Comparison of ENCODE assay signal across 8 cellular contexts in the genomic region with DNA sequence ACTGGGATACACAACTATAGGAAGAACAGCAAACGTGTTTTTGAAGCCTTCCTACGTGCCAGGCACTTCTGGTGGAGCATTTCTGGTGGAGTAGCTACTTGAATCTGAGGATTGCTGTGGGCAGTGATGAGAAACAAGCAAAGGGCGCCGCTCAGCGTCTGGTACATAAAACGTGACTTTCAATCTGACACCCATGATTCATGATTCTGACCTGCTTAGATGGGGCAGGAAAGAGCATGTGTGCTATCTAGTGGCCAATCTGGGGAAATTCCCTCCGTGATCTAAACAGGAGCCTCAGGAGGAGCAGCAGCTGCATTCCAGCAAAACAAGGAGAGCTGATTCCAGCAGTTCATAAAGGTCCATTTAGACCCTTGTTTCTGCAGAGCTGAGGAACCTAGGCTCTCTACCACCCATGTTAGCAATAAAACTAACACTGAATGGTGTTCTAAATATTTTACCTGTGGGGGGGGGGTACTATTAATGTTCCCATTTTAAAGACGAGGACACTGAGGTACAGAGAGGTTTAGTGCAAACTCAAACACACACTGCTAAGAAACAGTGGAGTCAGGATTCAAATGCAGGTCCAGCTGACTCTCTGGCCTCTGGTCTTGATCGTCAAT. TPM values are rescaled to one million over a fixed set of nuclear protein-coding genes. Genes with fewer than 3 reads are reported as not detected.
A peak's percentile ranks its signal among the peaks of the same experiment; 100 is the strongest.
DNase-seq lines count a peak whose midpoint lies in the region; ATAC-seq and TF ChIP-seq lines count a peak whose summit lies in the region.

No MANE protein-coding gene starts in this region.

- H3K27me3 Mint-ChIP-seq in activated CD4-positive, alpha-beta memory T cell treated with anti-CD3 and anti-CD28 coated beads for 36 hours = peaks cover 11% of the 10 kb centered on the region

- H3K4me1 Mint-ChIP-seq in activated CD4-positive, alpha-beta memory T cell treated with anti-CD3 and anti-CD28 coated beads for 36 hours (ENCODE audit: low read depth) = no peaks in the 10 kb centered on the region

- H3K27me3 ChIP-seq in left ventricle myocardium inferior (ENCODE audit: low read depth) (peaks cover 46% of the 10 kb centered on the region), skeletal muscle satellite cell (ENCODE audit: control insufficient read depth, insufficient read depth, low read length) (no peaks in the 10 kb centered on the region)

- TF ChIP-seq CTCF in left ventricle myocardium inferior (IDR thresholded peaks at IDR 0.05; ENCODE audit: borderline replicate concordance) = peak; percentile 14

- H3K27ac Mint-ChIP-seq in activated CD4-positive, alpha-beta memory T cell treated with anti-CD3 and anti-CD28 coated beads for 36 hours = no peak overlapping the region

- CTCF ChIA-PET in activated CD4-positive, alpha-beta memory T cell treated with anti-CD3 and anti-CD28 coated beads for 36 hours (lab: Charles Lee) = interaction anchor here (0.5 to 1.3 kb wide), 4 partner anchors 28 to 939 kb away, joined by 3 read pairs; no protein-coding TSS in a partner anchor

- H3K36me3 ChIP-seq in left ventricle myocardium inferior (no peaks in the 10 kb centered on the region), skeletal muscle satellite cell (ENCODE audit: insufficient read depth, low read length) (no peaks in the 10 kb centered on the region)

- H3K4me1 ChIP-seq in left ventricle myocardium inferior (no peaks in the 10 kb centered on the region), skeletal muscle satellite cell (ENCODE audit: control insufficient read depth, insufficient read depth, low read length) (no peaks in the 10 kb centered on the region)

- DNase-seq in AG08396 (ENCODE audit: low spot score) (peak; percentile 26), NCI-H2196 treated with DMSO at 0.1 percent for 48 hours (lab: John Stamatoyannopoulos, UW; ENCODE audit: unreplicated experiment) (peak; percentile 96), left ventricle myocardium inferior (peak; percentile 22), GDM1 (lab: John Stamatoyannopoulos, UW) (no peak)
- DNase-seq in activated CD4-positive, alpha-beta memory T cell treated with anti-CD3 and anti-CD28 coated beads for 36 hours = peak; percentile 47

- intact Hi-C loops in activated CD4-positive, alpha-beta memory T cell treated with anti-CD3 and anti-CD28 coated beads for 36 hours (cut with micrococcal nuclease) = loop anchor here (5.0 kb wide), 1 partner anchor 707 kb away; no protein-coding TSS in a partner anchor
- intact Hi-C loops in left ventricle myocardium inferior (cut with micrococcal nuclease) = no loop called here

- H3K9me3 ChIP-seq in left ventricle myocardium inferior (replicated peaks) = no peaks in the 10 kb centered on the region
- H3K9me3 ChIP-seq in skeletal muscle satellite cell (replicated peaks; ENCODE audit: low read length) = no peaks in the 10 kb centered on the region

- H3K9ac ChIP-seq in skeletal muscle satellite cell (ENCODE audit: low read depth, low read length) = no peak overlapping the region

- no peaks in the 10 kb centered on the region for H3K36me3 Mint-ChIP-seq in activated CD4-positive, alpha-beta memory T cell treated with anti-CD3 and anti-CD28 coated beads for 36 hours

- H3K4me3 ChIP-seq in left ventricle myocardium inferior = no peak overlapping the region
- H3K4me3 ChIP-seq in skeletal muscle satellite cell (ENCODE audit: low read length) = no peak overlapping the region

- POLR2A ChIA-PET in activated CD4-positive, alpha-beta memory T cell treated with anti-CD3 and anti-CD28 coated beads for 36 hours (lab: Charles Lee) = no interaction called here

- ATAC-seq in GM18502 (IDR thresholded peaks at IDR 0.05; ENCODE audit: poor library complexity, unreplicated experiment) (peak; percentile 70), HG03196 (IDR thresholded peaks at IDR 0.05; ENCODE audit: unreplicated experiment) (peak; percentile 78)

- no peak overlapping the region for H3K27ac ChIP-seq in left ventricle myocardium inferior (replicated peaks)

- H3K4me3 Mint-ChIP-seq in activated CD4-positive, alpha-beta memory T cell treated with anti-CD3 and anti-CD28 coated beads for 36 hours = no peak overlapping the region

- H3K9me3 Mint-ChIP-seq in activated CD4-positive, alpha-beta memory T cell treated with anti-CD3 and anti-CD28 coated beads for 36 hours = no peaks in the 10 kb centered on the region

- H3K4me2 ChIP-seq in skeletal muscle satellite cell (ENCODE audit: low read length) = peak overlapping the region; percentile 23

RNA-seq across cellular contexts. Expression of a gene that starts 37.8 kb away (rescaled TPM):
- total RNA-seq in activated CD4-positive, alpha-beta memory T cell treated with anti-CD3 and anti-CD28 coated beads for 36 hours = not detected
- total RNA-seq in left ventricle myocardium inferior = not detected
- total RNA-seq in skeletal muscle satellite cell (2012; rRNA removed) = not detected in 2 replicates
